In genomic region chr1:27961646-27962221, GRCh38 we compare ENCODE assay signal across 12 cellular contexts. TPM values are rescaled to one million over a fixed set of nuclear protein-coding genes. Genes with fewer than 3 reads are reported as not detected.
A peak's percentile ranks its signal among the peaks of the same experiment; 100 is the strongest.
DNase-seq lines count a peak whose midpoint lies in the region; ATAC-seq, FAIRE-seq and TF ChIP-seq lines count a peak whose summit lies in the region.
"Had no signal": no experiment of that assay in that cellular context is flagged by ENCODE, and none has a peak within 500 bp of the region (broad histone marks: within the 10 kb centered on the region; RNA-seq: fewer than 3 reads in every experiment).

No MANE protein-coding gene starts in this region.

- DNase-seq in activated CD4-positive, alpha-beta T cell treated with anti-CD3 and anti-CD28 coated beads, Interleukin-2, amount 10 ng/mL, durations not matched to agents 24 days and 14 days = no peak
- no peak for DNase-seq in activated CD4-positive, alpha-beta T cell treated with anti-CD3 and anti-CD28 coated beads, Interleukin-2, amount 50 U/mL, for 48 hours
- no peak for DNase-seq in activated CD8-positive, alpha-beta T cell treated with anti-CD3 and anti-CD28 coated beads for 36 hours
- DNase-seq in stimulated activated naive CD8-positive, alpha-beta T cell treated with anti-CD3 and anti-CD28 coated beads, Interleukin-15, amount 100 ng/mL, for 72 hours = no peak
- DNase-seq in NOMO-1 treated with dmso at 0.1 percent for 144 hours (lab: John Stamatoyannopoulos, UW; ENCODE audit: unreplicated experiment) = no peak
- DNase-seq in GM12892 (ENCODE audit: insufficient read length) = no peak
- DNase-seq: AML-193; central memory CD4-positive, alpha-beta T cell; left colon; NCI-H1436 treated with DMSO at 0.1 percent for 48 hours had no signal

- no peak for TF ChIP-seq EP300 in gastroesophageal sphincter (IDR thresholded peaks at IDR 0.05)

- no peaks in the 10 kb centered on the region for H3K27me3 ChIP-seq in gastroesophageal sphincter

- peaks cover 0 to 36% (median 13%) of the 10 kb centered on the region in 3 donors for H3K4me1 ChIP-seq in gastroesophageal sphincter

- POLR2A ChIA-PET in activated CD8-positive, alpha-beta T cell treated with anti-CD3 and anti-CD28 coated beads for 36 hours (lab: Charles Lee) = interaction anchor here (1.0 to 1.8 kb wide), 2 partner anchors 10 to 127 kb away, joined by 4 to 5 read pairs; partner anchors contain the start of gene EYA3

- H3K4me3 Mint-ChIP-seq in activated CD4-positive, alpha-beta T cell treated with anti-CD3 and anti-CD28 coated beads, Interleukin-2, amount 10 ng/mL, durations not matched to agents 24 days and 14 days = peak overlapping the region; percentile 86
- H3K4me3 Mint-ChIP-seq in activated CD8-positive, alpha-beta T cell treated with anti-CD3 and anti-CD28 coated beads for 36 hours = peak overlapping the region; percentile 76
- peak overlapping the region; percentile 56 to 88 for H3K4me3 Mint-ChIP-seq in stimulated activated naive CD8-positive, alpha-beta T cell treated with anti-CD3 and anti-CD28 coated beads, Interleukin-15, amount 100 ng/mL, for 72 hours

- no peaks in the 10 kb centered on the region for H3K9me3 ChIP-seq in gastroesophageal sphincter

- no peak overlapping the region for H3K4me3 ChIP-seq in gastroesophageal sphincter

- H3K36me3 ChIP-seq in gastroesophageal sphincter = peaks cover 0 to 41% of the 10 kb centered on the region in 2 donors

- TF ChIP-seq POLR2A in gastroesophageal sphincter (IDR thresholded peaks at IDR 0.05) (no peak), GM12892 (IDR thresholded peaks at IDR 0.05; ENCODE audit: low read depth, low read length) (no peak)

- H3K27ac Mint-ChIP-seq in activated CD4-positive, alpha-beta T cell treated with anti-CD3 and anti-CD28 coated beads, Interleukin-2, amount 10 ng/mL, durations not matched to agents 24 days and 14 days = no peak overlapping the region
- H3K27ac Mint-ChIP-seq in activated CD8-positive, alpha-beta T cell treated with anti-CD3 and anti-CD28 coated beads for 36 hours = peak overlapping the region; percentile 64
- no peak overlapping the region for H3K27ac Mint-ChIP-seq in stimulated activated naive CD8-positive, alpha-beta T cell treated with anti-CD3 and anti-CD28 coated beads, Interleukin-15, amount 100 ng/mL, for 72 hours

- WGBS in gastroesophageal sphincter (ENCODE audit: low coverage in 1 of 2), 2 donors = 71% methylated on average over 1 of the region's 4 CpGs; no CpG with 5 or more reads in 1 of the 2 donors

- no peak for TF ChIP-seq CTCF in activated CD8-positive, alpha-beta T cell treated with anti-CD3 and anti-CD28 coated beads for 36 hours (IDR thresholded peaks at IDR 0.05)
- no peak for TF ChIP-seq CTCF in gastroesophageal sphincter (IDR thresholded peaks at IDR 0.05)

- H3K27ac ChIP-seq in gastroesophageal sphincter = peak overlapping the region in 3 of 4 donors; percentile 90 to 94 (median 93)

- CTCF ChIA-PET in activated CD8-positive, alpha-beta T cell treated with anti-CD3 and anti-CD28 coated beads for 36 hours (lab: Charles Lee) = no interaction called here

- H3K36me3 Mint-ChIP-seq in activated CD4-positive, alpha-beta T cell treated with anti-CD3 and anti-CD28 coated beads, Interleukin-2, amount 10 ng/mL, durations not matched to agents 24 days and 14 days (ENCODE audit: low read depth) = peaks cover 11% of the 10 kb centered on the region
- peaks cover 1% of the 10 kb centered on the region for H3K36me3 Mint-ChIP-seq in activated CD8-positive, alpha-beta T cell treated with anti-CD3 and anti-CD28 coated beads for 36 hours (ENCODE audit: low read depth)

- no peak for ATAC-seq in activated CD8-positive, alpha-beta T cell treated with anti-CD3 and anti-CD28 coated beads for 36 hours
- ATAC-seq in gastroesophageal sphincter (no peak), HG02678 (IDR thresholded peaks at IDR 0.05; ENCODE audit: unreplicated experiment) (no peak)
- ATAC-seq in stimulated activated naive CD8-positive, alpha-beta T cell treated with anti-CD3 and anti-CD28 coated beads, Interleukin-15, amount 100 ng/mL, for 72 hours = no peak
- ATAC-seq: left colon had no signal

- H3K27me3 Mint-ChIP-seq in activated CD4-positive, alpha-beta T cell treated with anti-CD3 and anti-CD28 coated beads, Interleukin-2, amount 10 ng/mL, durations not matched to agents 24 days and 14 days = no peaks in the 10 kb centered on the region
- no peaks in the 10 kb centered on the region for H3K27me3 Mint-ChIP-seq in activated CD8-positive, alpha-beta T cell treated with anti-CD3 and anti-CD28 coated beads for 36 hours
- peaks cover 8% of the 10 kb centered on the region for H3K27me3 Mint-ChIP-seq in stimulated activated naive CD8-positive, alpha-beta T cell treated with anti-CD3 and anti-CD28 coated beads, Interleukin-15, amount 100 ng/mL, for 72 hours

- no peaks in the 10 kb centered on the region for H3K9me3 Mint-ChIP-seq in activated CD4-positive, alpha-beta T cell treated with anti-CD3 and anti-CD28 coated beads, Interleukin-2, amount 10 ng/mL, durations not matched to agents 24 days and 14 days
- H3K9me3 Mint-ChIP-seq in activated CD8-positive, alpha-beta T cell treated with anti-CD3 and anti-CD28 coated beads for 36 hours = no peaks in the 10 kb centered on the region
- H3K9me3 Mint-ChIP-seq in stimulated activated naive CD8-positive, alpha-beta T cell treated with anti-CD3 and anti-CD28 coated beads, Interleukin-15, amount 100 ng/mL, for 72 hours = no peaks in the 10 kb centered on the region

- no peak for FAIRE-seq in GM12892 (lab: Jason Lieb, UNC)

- intact Hi-C loops in activated CD4-positive, alpha-beta T cell treated with anti-CD3 and anti-CD28 coated beads, Interleukin-2, amount 10 ng/mL, durations not matched to agents 24 days and 14 days (cut with micrococcal nuclease) = loop anchor here (2.0 kb wide), 1 partner anchor 19 kb away; no protein-coding TSS in a partner anchor
- intact Hi-C loops in activated CD8-positive, alpha-beta T cell treated with anti-CD3 and anti-CD28 coated beads for 36 hours (cut with micrococcal nuclease) = no loop called here

- H3K4me1 Mint-ChIP-seq in activated CD4-positive, alpha-beta T cell treated with anti-CD3 and anti-CD28 coated beads, Interleukin-2, amount 10 ng/mL, durations not matched to agents 24 days and 14 days = peaks cover 15% of the 10 kb centered on the region
- H3K4me1 Mint-ChIP-seq in activated CD8-positive, alpha-beta T cell treated with anti-CD3 and anti-CD28 coated beads for 36 hours (ENCODE audit: low read depth) = peaks cover 19% of the 10 kb centered on the region
- peaks cover 36% of the 10 kb centered on the region for H3K4me1 Mint-ChIP-seq in stimulated activated naive CD8-positive, alpha-beta T cell treated with anti-CD3 and anti-CD28 coated beads, Interleukin-15, amount 100 ng/mL, for 72 hours

RNA-seq across cellular contexts. Expression of gene XKR8, which starts 2.0 kb away (rescaled TPM):
- total RNA-seq in activated CD4-positive, alpha-beta T cell treated with anti-CD3 and anti-CD28 coated beads, Interleukin-2, amount 10 ng/mL, durations not matched to agents 24 days and 14 days = 4.1 and 7.0 TPM in 2 replicates
- 1 to 10 TPM; 3.4 to 3.6 TPM for total RNA-seq in activated CD8-positive, alpha-beta T cell treated with anti-CD3 and anti-CD28 coated beads for 36 hours
- total RNA-seq in gastroesophageal sphincter = 1 to 10 TPM; 3.7 to 8.9 (median 5.1) TPM
- 2.0 TPM for polyA plus RNA-seq in GM12892 (2012; ENCODE audit: missing spikeins)

RNA-seq across cellular contexts. Expression of gene SMPDL3B, which starts 26.9 kb away (rescaled TPM):
- total RNA-seq in activated CD4-positive, alpha-beta T cell treated with anti-CD3 and anti-CD28 coated beads, Interleukin-2, amount 10 ng/mL, durations not matched to agents 24 days and 14 days = 0.30 and 0.43 TPM in 2 replicates
- total RNA-seq in activated CD8-positive, alpha-beta T cell treated with anti-CD3 and anti-CD28 coated beads for 36 hours = under 1 TPM; 0.27 to 0.38 TPM
- total RNA-seq in gastroesophageal sphincter = 1 to 10 TPM in 1 of 4 donors, under 1 TPM in 1, not detected in 2; 0.31 to 1.1 TPM
- polyA plus RNA-seq in GM12892 (2012; ENCODE audit: missing spikeins) = 0.17 TPM

RNA-seq across cellular contexts. Expression of gene RPA2, which starts 47.4 kb away (rescaled TPM):
- total RNA-seq in activated CD4-positive, alpha-beta T cell treated with anti-CD3 and anti-CD28 coated beads, Interleukin-2, amount 10 ng/mL, durations not matched to agents 24 days and 14 days = 87.7 and 92.7 TPM in 2 replicates
- total RNA-seq in activated CD8-positive, alpha-beta T cell treated with anti-CD3 and anti-CD28 coated beads for 36 hours = 10 to 100 TPM; 61.6 to 67.2 TPM
- 10 to 100 TPM; 21.3 to 26.5 (median 22.0) TPM for total RNA-seq in gastroesophageal sphincter
- polyA plus RNA-seq in GM12892 (2012; ENCODE audit: missing spikeins) = 81.7 TPM
